1 cellular context compared by ENCODE assay signal in the genomic region with DNA sequence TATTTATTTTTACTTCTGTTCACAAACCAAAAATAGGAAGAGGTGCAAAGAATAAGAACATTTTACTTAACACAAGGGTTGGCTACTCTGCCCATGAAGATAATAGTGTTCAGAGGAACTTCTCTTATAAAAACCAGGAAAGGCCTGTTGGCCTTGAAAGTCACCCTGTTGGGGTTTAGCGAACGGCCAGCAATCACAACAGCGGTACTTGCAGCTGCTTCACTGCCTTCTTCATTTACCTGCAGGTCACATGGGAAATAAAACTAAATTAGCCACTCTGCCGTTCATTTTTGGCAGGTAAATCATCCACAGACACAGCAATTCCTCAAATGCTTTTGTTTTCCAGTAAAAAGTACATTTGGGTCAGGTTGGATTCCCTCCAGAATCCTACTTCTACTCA.
TF ChIP-seq lines count a peak whose summit lies in the region.

No MANE protein-coding gene starts in this region.

TF ChIP-seq in GM23338, 12 proteins besides CTCF, POLR2A, EP300 and RAD21 (continued from another document):
- TF ChIP-seq, protein P1, sequence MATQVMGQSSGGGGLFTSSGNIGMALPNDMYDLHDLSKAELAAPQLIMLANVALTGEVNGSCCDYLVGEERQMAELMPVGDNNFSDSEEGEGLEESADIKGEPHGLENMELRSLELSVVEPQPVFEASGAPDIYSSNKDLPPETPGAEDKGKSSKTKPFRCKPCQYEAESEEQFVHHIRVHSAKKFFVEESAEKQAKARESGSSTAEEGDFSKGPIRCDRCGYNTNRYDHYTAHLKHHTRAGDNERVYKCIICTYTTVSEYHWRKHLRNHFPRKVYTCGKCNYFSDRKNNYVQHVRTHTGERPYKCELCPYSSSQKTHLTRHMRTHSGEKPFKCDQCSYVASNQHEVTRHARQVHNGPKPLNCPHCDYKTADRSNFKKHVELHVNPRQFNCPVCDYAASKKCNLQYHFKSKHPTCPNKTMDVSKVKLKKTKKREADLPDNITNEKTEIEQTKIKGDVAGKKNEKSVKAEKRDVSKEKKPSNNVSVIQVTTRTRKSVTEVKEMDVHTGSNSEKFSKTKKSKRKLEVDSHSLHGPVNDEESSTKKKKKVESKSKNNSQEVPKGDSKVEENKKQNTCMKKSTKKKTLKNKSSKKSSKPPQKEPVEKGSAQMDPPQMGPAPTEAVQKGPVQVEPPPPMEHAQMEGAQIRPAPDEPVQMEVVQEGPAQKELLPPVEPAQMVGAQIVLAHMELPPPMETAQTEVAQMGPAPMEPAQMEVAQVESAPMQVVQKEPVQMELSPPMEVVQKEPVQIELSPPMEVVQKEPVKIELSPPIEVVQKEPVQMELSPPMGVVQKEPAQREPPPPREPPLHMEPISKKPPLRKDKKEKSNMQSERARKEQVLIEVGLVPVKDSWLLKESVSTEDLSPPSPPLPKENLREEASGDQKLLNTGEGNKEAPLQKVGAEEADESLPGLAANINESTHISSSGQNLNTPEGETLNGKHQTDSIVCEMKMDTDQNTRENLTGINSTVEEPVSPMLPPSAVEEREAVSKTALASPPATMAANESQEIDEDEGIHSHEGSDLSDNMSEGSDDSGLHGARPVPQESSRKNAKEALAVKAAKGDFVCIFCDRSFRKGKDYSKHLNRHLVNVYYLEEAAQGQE (IDR thresholded peaks at IDR 0.05; ENCODE audit: unreplicated experiment), result no peak
- TF ChIP-seq EZH2 (IDR thresholded peaks at IDR 0.05; ENCODE audit: low read depth, unreplicated experiment) (no peak), JUNB (IDR thresholded peaks at IDR 0.05; ENCODE audit: unreplicated experiment) (no peak), NANOG (IDR thresholded peaks at IDR 0.05; ENCODE audit: borderline replicate concordance) (no peak), CREB1 (CRISPR knock-in tag; IDR thresholded peaks at IDR 0.05; ENCODE audit: low read depth) (no peak), EZH2phosphoT487 (IDR thresholded peaks at IDR 0.05; ENCODE audit: unreplicated experiment) (no peak)
- TF ChIP-seq, protein P2, sequence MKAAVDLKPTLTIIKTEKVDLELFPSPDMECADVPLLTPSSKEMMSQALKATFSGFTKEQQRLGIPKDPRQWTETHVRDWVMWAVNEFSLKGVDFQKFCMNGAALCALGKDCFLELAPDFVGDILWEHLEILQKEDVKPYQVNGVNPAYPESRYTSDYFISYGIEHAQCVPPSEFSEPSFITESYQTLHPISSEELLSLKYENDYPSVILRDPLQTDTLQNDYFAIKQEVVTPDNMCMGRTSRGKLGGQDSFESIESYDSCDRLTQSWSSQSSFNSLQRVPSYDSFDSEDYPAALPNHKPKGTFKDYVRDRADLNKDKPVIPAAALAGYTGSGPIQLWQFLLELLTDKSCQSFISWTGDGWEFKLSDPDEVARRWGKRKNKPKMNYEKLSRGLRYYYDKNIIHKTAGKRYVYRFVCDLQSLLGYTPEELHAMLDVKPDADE (IDR thresholded peaks at IDR 0.05), result no peak
